ENCODE assay signal across 8 cellular contexts in the genomic region with DNA sequence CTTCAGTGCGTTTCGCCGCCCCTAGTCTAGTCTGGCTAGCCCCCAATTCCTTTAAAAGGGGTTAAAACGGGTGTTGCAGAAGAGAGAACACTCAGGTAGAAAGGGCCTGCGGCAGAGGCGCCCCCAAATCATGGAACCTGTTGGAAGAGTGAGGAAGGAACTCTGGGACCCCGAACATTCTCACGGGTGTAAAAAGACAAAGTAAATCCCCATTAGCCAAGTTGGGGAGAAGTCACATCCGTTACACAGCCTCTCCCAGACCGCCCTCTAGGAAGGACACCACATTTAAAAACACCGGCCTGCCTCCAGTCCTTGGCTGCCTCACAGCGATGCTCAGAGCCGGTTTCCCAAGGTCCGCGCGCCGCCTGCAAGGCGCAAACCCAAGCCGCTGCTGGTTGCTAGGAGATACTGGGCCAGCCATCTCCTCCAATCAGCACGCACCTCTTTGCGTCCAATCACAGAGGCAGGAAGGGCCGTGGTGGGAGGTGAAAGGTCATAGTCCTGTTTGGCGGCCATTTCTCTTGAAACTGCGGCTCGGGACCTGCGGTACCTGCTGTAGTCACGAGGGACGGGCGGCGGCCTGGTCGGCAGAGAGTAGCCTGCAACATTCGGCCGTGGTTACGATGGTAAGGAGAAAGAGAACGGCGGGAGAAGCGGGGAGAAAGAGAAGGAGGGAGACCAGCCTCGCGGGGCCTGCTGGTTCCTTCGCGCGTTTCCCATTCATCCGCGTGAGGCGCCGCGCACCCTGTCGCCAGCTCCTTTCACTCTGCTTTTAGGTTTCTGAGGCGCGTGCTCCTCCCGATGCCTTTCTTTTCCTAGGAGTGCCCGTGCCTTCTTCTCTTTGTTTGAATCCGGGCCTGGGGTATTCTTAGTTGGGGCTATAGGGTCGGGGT. TPM values are rescaled to one million over a fixed set of nuclear protein-coding genes. Genes with fewer than 3 reads are reported as not detected.
DNase-seq lines count a peak whose midpoint lies in the region; ATAC-seq and TF ChIP-seq lines count a peak whose summit lies in the region.

A gene (plus strand): TSS at position 502 of the 893 bp plus-strand sequence. CDS start 122 bp downstream, at position 624.

- H3K9me3 ChIP-seq in gastroesophageal sphincter (no peaks in the 10 kb centered on the region), neutrophil (no peaks in the 10 kb centered on the region)

- peaks cover 24% of the 10 kb centered on the region for H3K36me3 Mint-ChIP-seq in HFFc6 (ENCODE audit: low read depth)

- H3K9me3 Mint-ChIP-seq in HFFc6: no peaks in the 10 kb centered on the region

- DNase-seq in HFFc6 (peak; percentile 98), NAMALWA (ENCODE audit: low spot score) (peak; percentile 98), SK-MEL-5 (ENCODE audit: low read depth, low spot score) (peak; percentile 97), superior temporal gyrus (ENCODE audit: extremely low spot score) (peak; percentile 99)
- peak; percentile 93 for DNase-seq in activated naive CD4-positive, alpha-beta T cell treated with Interleukin-2 at 50 U/mL for 16 hours

- ATAC-seq in gastroesophageal sphincter: peak; percentile 100

- peaks cover 4 to 27% (median 16%) of the 10 kb centered on the region in 3 donors for H3K4me1 ChIP-seq in gastroesophageal sphincter
- peaks cover 23 to 26% of the 10 kb centered on the region in 2 experiments for H3K4me1 ChIP-seq in neutrophil (ENCODE audit: control insufficient read depth in 1 of 2, insufficient read depth in 1 of 2, low read depth in 1 of 2, low read length in 1 of 2)

- no peak for TF ChIP-seq POLR2A in gastroesophageal sphincter (IDR thresholded peaks at IDR 0.05)

- H3K36me3 ChIP-seq in gastroesophageal sphincter (peaks cover 5 to 27% of the 10 kb centered on the region in 2 donors), neutrophil (peaks cover 6% of the 10 kb centered on the region)

- in situ Hi-C loops in SK-MEL-5 (cut with HindIII; ENCODE audit: low pct_unique_long_range_greater_than_20kb, low sequenced_read_pairs): no loop called here

- H3K27ac Mint-ChIP-seq in HFFc6: no peak within 1 kb of the TSS

- H3K4me3 Mint-ChIP-seq in HFFc6: no peak within 1 kb of the TSS

- peaks cover 6% of the 10 kb centered on the region for H3K27me3 ChIP-seq in gastroesophageal sphincter
- H3K27me3 ChIP-seq in neutrophil: peaks cover 45% of the 10 kb centered on the region

- H3K27ac ChIP-seq in gastroesophageal sphincter (peak within 1 kb of the TSS; percentile 51 to 82 (median 78)), neutrophil (peak within 1 kb of the TSS; percentile 76)

- no peak for TF ChIP-seq EP300 in gastroesophageal sphincter (IDR thresholded peaks at IDR 0.05)

- 0 out of 2 replicates have a peak, but pooled peaks cover 5% of the 10 kb centered on the region for H3K4me1 Mint-ChIP-seq in HFFc6 (ENCODE audit: low read depth)

- peaks cover 2% of the 10 kb centered on the region for H3K27me3 Mint-ChIP-seq in HFFc6 (ENCODE audit: insufficient read depth)

- peak within 1 kb of the TSS; percentile 90 for H3K4me3 ChIP-seq in GM08714 (ENCODE audit: low read length)
- H3K4me3 ChIP-seq in gastroesophageal sphincter: peak within 1 kb of the TSS; percentile 85 to 86
- peak within 1 kb of the TSS; percentile 77 to 83 for H3K4me3 ChIP-seq in neutrophil (ENCODE audit: low read depth in 1 of 2, low read length in 1 of 2)

- 0 out of 2 replicates have a peak, but pooled peaks have one; percentile 21 for TF ChIP-seq CTCF in HFFc6 (IDR thresholded peaks at IDR 0.05)
- TF ChIP-seq CTCF in gastroesophageal sphincter (IDR thresholded peaks at IDR 0.05): peak in 2 of 4 experiments; percentile 30 to 34
- peak; percentile 51 for TF ChIP-seq CTCF in neutrophil (IDR thresholded peaks at IDR 0.05)

- 0 to 1% methylated on average over 17 to 21 of the region's 54 CpGs for WGBS in gastroesophageal sphincter (ENCODE audit: low coverage in 1 of 2), 2 donors

RNA-seq across cellular contexts. Expression of the gene that starts here (rescaled TPM):
- total RNA-seq in HFFc6 (2021; fragmentation: NEBNext Ultra II Directional; extraction: Animal tissue kit (Norgen Biotek cat#: 25700)): 10 to 100 TPM; 24.2 to 31.9 (median 27.8) TPM
- 15.8 and 17.9 TPM in 2 replicates for total RNA-seq in SK-MEL-5 (2014; rRNA removed; shearing (Covaris generic))
- 21.8 and 31.8 TPM in 2 replicates for polyA plus RNA-seq in SK-MEL-5 (2015; cell fraction: cytosol; rRNA removed)
- 5.5 and 12.1 TPM in 2 replicates for polyA plus RNA-seq in SK-MEL-5 (2015; cell fraction: nucleus; rRNA removed)
- total RNA-seq in gastroesophageal sphincter: 1 to 10 TPM; 4.3 to 7.1 (median 4.6) TPM

Comparison
In these comparisons a context has a peak if more than half of its experiments do, and no peak if none do; other contexts are left out.
1. Peak in every context shown above with its lines: DNase-seq, ATAC-seq, H3K4me3 ChIP-seq and H3K27ac ChIP-seq.